8 cellular contexts compared by ENCODE assay signal in genomic region chr7:120950539-120951308, GRCh38. TPM values are rescaled to one million over a fixed set of nuclear protein-coding genes. Genes with fewer than 3 reads are reported as not detected.
A peak's percentile ranks its signal among the peaks of the same experiment; 100 is the strongest.
DNase-seq lines count a peak whose midpoint lies in the region; ATAC-seq and TF ChIP-seq lines count a peak whose summit lies in the region.

TSS of gene ING3 (plus strand) at chr7:120950777. CDS start at chr7:120950897, 120 bp downstream.

- intact Hi-C loops in Right ventricle myocardium inferior (cut with DNase I) (loop anchor here (2.0 kb wide), 1 partner anchor 94 kb away; no protein-coding TSS in a partner anchor), ovary (cut with DNase I) (no loop called here), thyroid gland (cut with DNase I) (no loop called here)

- TF ChIP-seq POLR2A in ovary (IDR thresholded peaks at IDR 0.05) (peak; percentile 62), thyroid gland (IDR thresholded peaks at IDR 0.05) (peak in 1 of 2 donors; percentile 46)

- H3K9me3 Mint-ChIP-seq in activated naive CD8-positive, alpha-beta T cell treated with anti-CD3 and anti-CD28 coated beads, Interleukin-2, amount 50 U/mL, for 24 hours, result no peaks in the 10 kb centered on the region

- 0 to 1% (median 0%) methylated on average over 69 to 71 of the region's 71 CpGs for WGBS in ovary, 3 donors
- WGBS in thyroid gland, 2 donors, result 0% methylated on average over 38 to 60 of the region's 71 CpGs

- TF ChIP-seq EP300 in ovary (IDR thresholded peaks at IDR 0.05), result peak; percentile 59

- peaks cover 20% of the 10 kb centered on the region for H3K4me1 Mint-ChIP-seq in activated naive CD8-positive, alpha-beta T cell treated with anti-CD3 and anti-CD28 coated beads, Interleukin-2, amount 50 U/mL, for 24 hours

- H3K36me3 Mint-ChIP-seq in activated naive CD8-positive, alpha-beta T cell treated with anti-CD3 and anti-CD28 coated beads, Interleukin-2, amount 50 U/mL, for 24 hours (ENCODE audit: low read depth), result peaks cover 21% of the 10 kb centered on the region

- H3K4me1 ChIP-seq in ovary (ENCODE audit: insufficient read depth) (no peaks in the 10 kb centered on the region), thyroid gland (peaks cover 11 to 14% of the 10 kb centered on the region in 2 donors)

- H3K4me3 Mint-ChIP-seq in activated naive CD8-positive, alpha-beta T cell treated with anti-CD3 and anti-CD28 coated beads, Interleukin-2, amount 50 U/mL, for 24 hours, result peak within 1 kb of the TSS; percentile 97

- H3K27ac Mint-ChIP-seq in activated naive CD8-positive, alpha-beta T cell treated with anti-CD3 and anti-CD28 coated beads, Interleukin-2, amount 50 U/mL, for 24 hours, result peak within 1 kb of the TSS; percentile 89

- ATAC-seq in HG02763 (IDR thresholded peaks at IDR 0.05; ENCODE audit: unreplicated experiment) (peak; percentile 96), Right ventricle myocardium inferior (peak; percentile 99)
- peak; percentile 94 for ATAC-seq in activated naive CD8-positive, alpha-beta T cell treated with anti-CD3 and anti-CD28 coated beads, Interleukin-2, amount 50 U/mL, for 24 hours

- no peaks in the 10 kb centered on the region for H3K27me3 Mint-ChIP-seq in activated naive CD8-positive, alpha-beta T cell treated with anti-CD3 and anti-CD28 coated beads, Interleukin-2, amount 50 U/mL, for 24 hours

- H3K9me3 ChIP-seq in ovary (no peaks in the 10 kb centered on the region), thyroid gland (no peaks in the 10 kb centered on the region)

- TF ChIP-seq CTCF in GM12865 (IDR thresholded peaks at IDR 0.05; ENCODE audit: insufficient read depth, low read depth, low read length, missing control alignments), result no peak
- no peak for TF ChIP-seq CTCF in ovary (IDR thresholded peaks at IDR 0.05)
- no peak for TF ChIP-seq CTCF in thyroid gland (IDR thresholded peaks at IDR 0.05)

- H3K4me3 ChIP-seq in GM12865 (ENCODE audit: low read depth, low read length) (peak within 1 kb of the TSS; percentile 94), ovary (peak within 1 kb of the TSS; percentile 78), thyroid gland (replicated peaks in 1 of 3) (peak within 1 kb of the TSS; percentile 21 to 57 (median 48))

- H3K36me3 ChIP-seq in ovary, result no peaks in the 10 kb centered on the region
- H3K36me3 ChIP-seq in thyroid gland, result peaks cover 8 to 17% of the 10 kb centered on the region in 2 donors

- no peaks in the 10 kb centered on the region for H3K27me3 ChIP-seq in ovary
- H3K27me3 ChIP-seq in thyroid gland, result no peaks in the 10 kb centered on the region

- DNase-seq in GM12865 (ENCODE audit: low read depth), result peak; percentile 99
- peak; percentile 97 for DNase-seq in NCI-H1417 treated with DMSO at 0.1 percent for 48 hours (lab: John Stamatoyannopoulos, UW)
- DNase-seq in SW480 (ENCODE audit: low spot score), result peak; percentile 98
- peak; percentile 96 for DNase-seq in activated naive CD8-positive, alpha-beta T cell treated with anti-CD3 and anti-CD28 coated beads, Interleukin-2, amount 50 U/mL, for 24 hours
- peak; percentile 97 for DNase-seq in Right ventricle myocardium inferior (ENCODE audit: missing footprints)
- peak; percentile 95 to 97 (median 96) for DNase-seq in ovary
- peak; percentile 97 for DNase-seq in thyroid gland

- H3K27ac ChIP-seq in ovary (peak within 1 kb of the TSS; percentile 95 to 98), thyroid gland (peak within 1 kb of the TSS; percentile 96 to 99 (median 98))

RNA-seq across cellular contexts. Expression of gene ING3, which starts in this region (rescaled TPM):
- total RNA-seq in Right ventricle myocardium inferior, result 14.1 TPM
- total RNA-seq in ovary, result 10 to 100 TPM; 10.1 to 19.1 (median 17.0) TPM
- 10 to 100 TPM; 14.8 to 19.5 TPM for polyA plus RNA-seq in ovary
- total RNA-seq in thyroid gland, result 10 to 100 TPM; 23.7 to 40.8 (median 37.1) TPM

Comparison
In these comparisons a context has a peak if more than half of its experiments do, and no peak if none do; other contexts are left out.
1. Peak in every context shown above with its lines: DNase-seq, ATAC-seq, H3K4me3 ChIP-seq and H3K27ac ChIP-seq.